In genomic region chr21:26432410-26432809, GRCh38 we compare ENCODE assay signal across 18 cellular contexts.
"Had no signal": no experiment of that assay in that cellular context is flagged by ENCODE, and none has a peak within 500 bp of the region (broad histone marks: within the 10 kb centered on the region; RNA-seq: fewer than 3 reads in every experiment).

No MANE protein-coding gene starts in this region.

- H3K4me3 ChIP-seq: ascending aorta, coronary artery, gastrocnemius medialis, sigmoid colon, spleen, tibial artery had no signal

- ATAC-seq: activated T-cell treated with anti-CD3 and anti-CD28 coated beads, Interleukin-2, amount 50 U/mL, for 4 hours; gastrocnemius medialis; left lobe of liver; stimulated activated memory B cell treated with anti-CD40 and anti-IgM and Interleukin-4, amounts not matched to agents 10 μg/mL and 1 μg/mL and 100 μg/mL, for 72 hours had no signal

- DNase-seq: activated CD4-positive, alpha-beta T cell treated with anti-CD3 and anti-CD28 coated beads, Interleukin-2, amount 50 U/mL, for 1 hour; activated CD8-positive, alpha-beta memory T cell treated with anti-CD3 and anti-CD28 coated beads, Interleukin-2, amount 50 U/mL, for 4 hours; activated naive CD4-positive, alpha-beta T cell treated with anti-CD3 and anti-CD28 coated beads, Interleukin-2, amount 10 ng/mL, durations not matched to agents 7 days and 5 days; activated T-cell treated with anti-CD3 and anti-CD28 coated beads, Interleukin-2, amount 50 U/mL, for 4 hours; gastrocnemius medialis; head of caudate nucleus; midbrain; occipital lobe; posterior cingulate gyrus; sigmoid colon; spleen; stimulated activated CD4-positive, alpha-beta T cell treated with anti-CD3 and anti-CD28 coated beads, Interleukin-4, amount 100 ng/mL, for 4 hours; tibial artery had no signal

- H3K4me1 Mint-ChIP-seq: activated naive CD4-positive, alpha-beta T cell treated with anti-CD3 and anti-CD28 coated beads, Interleukin-2, amount 10 ng/mL, durations not matched to agents 7 days and 5 days; stimulated activated memory B cell treated with anti-CD40 and anti-IgM and Interleukin-4, amounts not matched to agents 10 μg/mL and 1 μg/mL and 100 μg/mL, for 72 hours had no signal

- H3K27ac Mint-ChIP-seq: activated naive CD4-positive, alpha-beta T cell treated with anti-CD3 and anti-CD28 coated beads, Interleukin-2, amount 10 ng/mL, durations not matched to agents 7 days and 5 days; nephron; stimulated activated memory B cell treated with anti-CD40 and anti-IgM and Interleukin-4, amounts not matched to agents 10 μg/mL and 1 μg/mL and 100 μg/mL, for 72 hours had no signal

- H3K36me3 Mint-ChIP-seq: activated naive CD4-positive, alpha-beta T cell treated with anti-CD3 and anti-CD28 coated beads, Interleukin-2, amount 10 ng/mL, durations not matched to agents 7 days and 5 days; stimulated activated memory B cell treated with anti-CD40 and anti-IgM and Interleukin-4, amounts not matched to agents 10 μg/mL and 1 μg/mL and 100 μg/mL, for 72 hours had no signal

- H3K4me3 Mint-ChIP-seq: activated naive CD4-positive, alpha-beta T cell treated with anti-CD3 and anti-CD28 coated beads, Interleukin-2, amount 10 ng/mL, durations not matched to agents 7 days and 5 days; activated T-cell treated with anti-CD3 and anti-CD28 coated beads, Interleukin-2, amount 50 U/mL, for 4 hours; nephron; stimulated activated memory B cell treated with anti-CD40 and anti-IgM and Interleukin-4, amounts not matched to agents 10 μg/mL and 1 μg/mL and 100 μg/mL, for 72 hours had no signal

- H3K27me3 Mint-ChIP-seq: activated naive CD4-positive, alpha-beta T cell treated with anti-CD3 and anti-CD28 coated beads, Interleukin-2, amount 10 ng/mL, durations not matched to agents 7 days and 5 days; stimulated activated memory B cell treated with anti-CD40 and anti-IgM and Interleukin-4, amounts not matched to agents 10 μg/mL and 1 μg/mL and 100 μg/mL, for 72 hours had no signal

- H3K9me3 Mint-ChIP-seq: activated naive CD4-positive, alpha-beta T cell treated with anti-CD3 and anti-CD28 coated beads, Interleukin-2, amount 10 ng/mL, durations not matched to agents 7 days and 5 days; activated T-cell treated with anti-CD3 and anti-CD28 coated beads, Interleukin-2, amount 50 U/mL, for 4 hours; nephron; stimulated activated memory B cell treated with anti-CD40 and anti-IgM and Interleukin-4, amounts not matched to agents 10 μg/mL and 1 μg/mL and 100 μg/mL, for 72 hours had no signal
